ENCODE assay signal across 23 cellular contexts in the genomic region with DNA sequence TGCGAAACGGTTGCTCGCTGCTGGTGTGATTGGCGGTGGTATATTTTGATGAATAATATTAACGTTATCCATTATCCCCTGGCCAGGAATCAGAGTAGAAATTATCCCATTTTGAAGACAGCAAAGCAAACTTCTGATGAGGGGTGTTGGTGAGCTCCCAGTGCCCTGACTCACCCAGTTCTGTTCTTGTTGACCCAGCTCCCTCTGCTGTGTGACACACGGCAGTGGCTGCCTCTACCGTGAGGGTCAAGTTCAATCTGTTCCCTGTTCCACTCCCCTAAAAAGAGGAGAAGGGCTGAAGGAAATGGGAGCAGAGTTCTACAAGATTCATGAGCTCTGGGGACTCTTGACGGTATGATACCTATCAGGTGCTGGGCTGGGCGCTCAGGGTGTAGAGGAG. TPM values are rescaled to one million over a fixed set of nuclear protein-coding genes. Genes with fewer than 3 reads are reported as not detected.
A peak's percentile ranks its signal among the peaks of the same experiment; 100 is the strongest.
DNase-seq lines count a peak whose midpoint lies in the region; ATAC-seq and TF ChIP-seq lines count a peak whose summit lies in the region.
"Had no signal": no experiment of that assay in that cellular context is flagged by ENCODE, and none has a peak within 500 bp of the region (broad histone marks: within the 10 kb centered on the region; RNA-seq: fewer than 3 reads in every experiment).

No MANE protein-coding gene starts in this region.

- intact Hi-C loops in upper lobe of right lung (cut with DNase I): no loop called here

- no peak overlapping the region for H3K4ac ChIP-seq in mesendoderm (ENCODE audit: low read depth, low read length)

- no peak overlapping the region for H3K23ac ChIP-seq in mesendoderm (ENCODE audit: low read length)

- no peak overlapping the region for H3K56ac ChIP-seq in mesendoderm (ENCODE audit: low read length)

- peak overlapping the region; percentile 26 for H3K4me3 Mint-ChIP-seq in activated naive CD4-positive, alpha-beta T cell treated with anti-CD3 and anti-CD28 coated beads, Interleukin-2, amount 10 ng/mL, durations not matched to agents 7 days and 5 days

- CTCF ChIA-PET in activated naive CD4-positive, alpha-beta T cell treated with anti-CD3 and anti-CD28 coated beads, Interleukin-2, amount 10 ng/mL, durations not matched to agents 7 days and 5 days (lab: Charles Lee): interaction anchor here (1.4 kb wide), 1 partner anchor 30 kb away, joined by 4 read pairs; no protein-coding TSS in a partner anchor

- H3K9me3 ChIP-seq in upper lobe of right lung (no peaks in the 10 kb centered on the region), MM.1S (replicated peaks; ENCODE audit: insufficient read depth, low read length) (no peaks in the 10 kb centered on the region)
- H3K9me3 ChIP-seq: breast epithelium, heart left ventricle had no signal

- peaks cover 6% of the 10 kb centered on the region for H3K4me1 Mint-ChIP-seq in activated naive CD4-positive, alpha-beta T cell treated with anti-CD3 and anti-CD28 coated beads, Interleukin-2, amount 10 ng/mL, durations not matched to agents 7 days and 5 days

- H3K4me2 ChIP-seq in mesendoderm (ENCODE audit: low read length) (no peak overlapping the region), MM.1S (ENCODE audit: low read depth, low read length) (no peak overlapping the region)

- H3K9me3 Mint-ChIP-seq in activated naive CD4-positive, alpha-beta T cell treated with anti-CD3 and anti-CD28 coated beads, Interleukin-2, amount 10 ng/mL, durations not matched to agents 7 days and 5 days: no peaks in the 10 kb centered on the region
- H3K9me3 Mint-ChIP-seq: activated naive CD8-positive, alpha-beta T cell treated with anti-CD3 and anti-CD28 coated beads, Interleukin-2, amount 10 ng/mL, durations not matched to agents 7 days and 5 days; IgD-negative memory B cell; T-cell had no signal

- H4K20me1 ChIP-seq in MM.1S (ENCODE audit: insufficient read depth, low read length): no peaks in the 10 kb centered on the region

- no peaks in the 10 kb centered on the region for H3K9me2 ChIP-seq in MM.1S (replicated peaks; ENCODE audit: insufficient read depth, low read length)

- TF ChIP-seq CTCF in upper lobe of right lung (IDR thresholded peaks at IDR 0.05) (no peak), MM.1S (IDR thresholded peaks at IDR 0.05; ENCODE audit: low read length) (no peak)

- no peak for ATAC-seq in upper lobe of right lung
- ATAC-seq: T-cell had no signal

- no peak overlapping the region for H2AK5ac ChIP-seq in mesendoderm (ENCODE audit: low read length)

- H3K9ac ChIP-seq in mesendoderm (ENCODE audit: low read length): no peak overlapping the region
- H3K9ac ChIP-seq in MM.1S (ENCODE audit: low read length): no peak overlapping the region

- no peaks in the 10 kb centered on the region for H3K79me1 ChIP-seq in mesendoderm (ENCODE audit: low read length)

- no peaks in the 10 kb centered on the region for H3K27me3 ChIP-seq in mesendoderm (ENCODE audit: insufficient read depth, low read length, poor library complexity)
- peaks cover 33% of the 10 kb centered on the region for H3K27me3 ChIP-seq in upper lobe of right lung
- peaks cover 69% of the 10 kb centered on the region for H3K27me3 ChIP-seq in MM.1S (replicated peaks; ENCODE audit: insufficient read depth, low read length)

- no CpG with 5 or more reads among the region's 9 CpGs for WGBS in mesendoderm (ENCODE audit: extremely low coverage, insufficient coverage, low lambda C conversion rate)

- DNase-seq in activated naive CD4-positive, alpha-beta T cell treated with anti-CD3 and anti-CD28 coated beads, Interleukin-2, amount 10 ng/mL, durations not matched to agents 7 days and 5 days: no peak
- DNase-seq in activated naive CD4-positive, alpha-beta T cell (lab: John Stamatoyannopoulos, UW): no peak
- DNase-seq in cerebellar cortex (ENCODE audit: low spot score) (peak; percentile 7), mesendoderm (peak; percentile 13), upper lobe of right lung (no peak), MM.1S (no peak), globus pallidus (ENCODE audit: low spot score) (no peak), mucosa of gallbladder (ENCODE audit: low spot score) (no peak)
- DNase-seq: activated CD4-positive, alpha-beta T cell treated with anti-CD3 and anti-CD28 coated beads, Interleukin-2, amount 50 U/mL, for 48 hours; activated naive CD8-positive, alpha-beta T cell treated with anti-CD3 and anti-CD28 coated beads, Interleukin-2, amount 10 ng/mL, durations not matched to agents 7 days and 5 days; DND-41; heart left ventricle; NCI-H2029; NCI-H510A; SHP77 treated with DMSO at 0.1 percent for 48 hours; T-cell; WERI-Rb-1 had no signal

- H2AFZ ChIP-seq in MM.1S (ENCODE audit: low read length): no peak overlapping the region

- H3K27ac ChIP-seq in mesendoderm (ENCODE audit: low read depth, low read length) (no peak overlapping the region), upper lobe of right lung (no peak overlapping the region), MM.1S (ENCODE audit: low read length) (no peak overlapping the region)
- H3K27ac ChIP-seq: C4-2B, heart left ventricle, HL-60, WERI-Rb-1 had no signal

- H2BK15ac ChIP-seq in mesendoderm (replicated peaks; ENCODE audit: low read depth): no peak overlapping the region

- no peaks in the 10 kb centered on the region for H3F3A ChIP-seq in MM.1S (ENCODE audit: insufficient read depth, low read length)

- no peaks in the 10 kb centered on the region for H3K4me1 ChIP-seq in mesendoderm (ENCODE audit: control insufficient read depth, low read depth, low read length)
- H3K4me1 ChIP-seq in upper lobe of right lung: no peaks in the 10 kb centered on the region
- no peaks in the 10 kb centered on the region for H3K4me1 ChIP-seq in MM.1S (ENCODE audit: low read length)
- H3K4me1 ChIP-seq: breast epithelium had no signal

- no peaks in the 10 kb centered on the region for H3K36me3 Mint-ChIP-seq in activated naive CD4-positive, alpha-beta T cell treated with anti-CD3 and anti-CD28 coated beads, Interleukin-2, amount 10 ng/mL, durations not matched to agents 7 days and 5 days
- H3K36me3 Mint-ChIP-seq: activated naive CD8-positive, alpha-beta T cell treated with anti-CD3 and anti-CD28 coated beads, Interleukin-2, amount 10 ng/mL, durations not matched to agents 7 days and 5 days; IgD-negative memory B cell; T-cell had no signal

- H3K79me2 ChIP-seq in mesendoderm (ENCODE audit: control insufficient read depth, insufficient read depth, low read length): no peaks in the 10 kb centered on the region
- no peaks in the 10 kb centered on the region for H3K79me2 ChIP-seq in MM.1S (ENCODE audit: low read length)

- H3K18ac ChIP-seq in mesendoderm (ENCODE audit: low read length): no peak overlapping the region

- no peak overlapping the region for H4K8ac ChIP-seq in mesendoderm (ENCODE audit: low read depth, low read length)

- no peak overlapping the region for H4K5ac ChIP-seq in mesendoderm (ENCODE audit: low read length)

- no peak overlapping the region for H2BK5ac ChIP-seq in mesendoderm (ENCODE audit: low read length)

- H3K4me3 ChIP-seq in mesendoderm (ENCODE audit: low read length) (no peak overlapping the region), upper lobe of right lung (peak overlapping the region; percentile 53), MM.1S (ENCODE audit: low read length) (no peak overlapping the region)
- H3K4me3 ChIP-seq: heart left ventricle had no signal

- peaks cover 44% of the 10 kb centered on the region for H3K27me3 Mint-ChIP-seq in activated naive CD4-positive, alpha-beta T cell treated with anti-CD3 and anti-CD28 coated beads, Interleukin-2, amount 10 ng/mL, durations not matched to agents 7 days and 5 days

- no peak overlapping the region for H3K27ac Mint-ChIP-seq in activated naive CD4-positive, alpha-beta T cell treated with anti-CD3 and anti-CD28 coated beads, Interleukin-2, amount 10 ng/mL, durations not matched to agents 7 days and 5 days
- H3K27ac Mint-ChIP-seq: activated naive CD8-positive, alpha-beta T cell treated with anti-CD3 and anti-CD28 coated beads, Interleukin-2, amount 10 ng/mL, durations not matched to agents 7 days and 5 days; T-cell had no signal

- no peak overlapping the region for H2BK120ac ChIP-seq in mesendoderm (ENCODE audit: low read depth, low read length)

- no peaks in the 10 kb centered on the region for H3K36me3 ChIP-seq in mesendoderm (ENCODE audit: control insufficient read depth, insufficient read depth, low read length)
- no peaks in the 10 kb centered on the region for H3K36me3 ChIP-seq in upper lobe of right lung
- H3K36me3 ChIP-seq in MM.1S (replicated peaks; ENCODE audit: insufficient read depth, low read length): no peaks in the 10 kb centered on the region
- H3K36me3 ChIP-seq: breast epithelium, heart left ventricle, WERI-Rb-1 had no signal

RNA-seq across cellular contexts. Expression of a gene that starts 2.0 kb away (rescaled TPM):
- polyA plus RNA-seq in mesendoderm (2013, experiment 1 of 2): 10.4 TPM
- 10.1 TPM for polyA plus RNA-seq in mesendoderm (2013, experiment 2 of 2)
- total RNA-seq in upper lobe of right lung (29.1 TPM), mucosa of gallbladder (61.3 TPM)

RNA-seq across cellular contexts. Expression of a gene that starts 31.7 kb away (rescaled TPM):
- 21.0 TPM for polyA plus RNA-seq in mesendoderm (2013, experiment 1 of 2)
- 20.3 TPM for polyA plus RNA-seq in mesendoderm (2013, experiment 2 of 2)
- 42.3 TPM for total RNA-seq in upper lobe of right lung
- total RNA-seq in mucosa of gallbladder: 45.8 TPM

RNA-seq across cellular contexts. Expression of a gene that starts 31.9 kb away (rescaled TPM):
- polyA plus RNA-seq in mesendoderm (2013, experiment 1 of 2): 401 TPM
- polyA plus RNA-seq in mesendoderm (2013, experiment 2 of 2): 400 TPM
- total RNA-seq in upper lobe of right lung: 93.2 TPM
- 121 TPM for total RNA-seq in mucosa of gallbladder

RNA-seq across cellular contexts. Expression of a gene that starts 35.8 kb away (rescaled TPM):
- not detected for polyA plus RNA-seq in mesendoderm (2013, experiment 1 of 2)
- not detected for polyA plus RNA-seq in mesendoderm (2013, experiment 2 of 2)
- 3.5 TPM for total RNA-seq in upper lobe of right lung
- 4.7 TPM for total RNA-seq in mucosa of gallbladder
- total RNA-seq: A673, lung microvascular endothelial cell had no signal
- polyA plus RNA-seq: IgD-negative memory B cell had no signal

RNA-seq across cellular contexts. Expression of a gene that starts 39.2 kb away (rescaled TPM):
- polyA plus RNA-seq in mesendoderm (2013, experiment 1 of 2): 24.9 TPM
- 26.5 TPM for polyA plus RNA-seq in mesendoderm (2013, experiment 2 of 2)
- total RNA-seq in upper lobe of right lung: 162 TPM
- 215 TPM for total RNA-seq in mucosa of gallbladder

Comparison
In these comparisons a context has a peak if more than half of its experiments do, and no peak if none do; other contexts are left out.
1. DNase-seq: peak in cerebellar cortex (single experiment) and mesendoderm (single experiment); none in activated naive CD4-positive, alpha-beta T cell treated with anti-CD3 and anti-CD28 coated beads, Interleukin-2, amount 10 ng/mL, durations not matched to agents 7 days and 5 days (single experiment), activated naive CD4-positive, alpha-beta T cell (0 of 4), upper lobe of right lung (single experiment), MM.1S (single experiment), globus pallidus (single experiment) and mucosa of gallbladder (single experiment).